ENCODE assay signal across 1 cellular context in genomic region chr15:93942140-93942808, GRCh38.
TF ChIP-seq lines count a peak whose summit lies in the region.

No MANE protein-coding gene starts in this region.

TF ChIP-seq in GM23338, 12 proteins besides CTCF, POLR2A, EP300 and RAD21 (continued from another document):
- no peak for TF ChIP-seq ETS1 (IDR thresholded peaks at IDR 0.05)
- TF ChIP-seq REST (IDR thresholded peaks at IDR 0.05; ENCODE audit: unreplicated experiment): no peak
- TF ChIP-seq JUNB (IDR thresholded peaks at IDR 0.05; ENCODE audit: unreplicated experiment): no peak
- TF ChIP-seq CREB1 (CRISPR knock-in tag; IDR thresholded peaks at IDR 0.05; ENCODE audit: low read depth): no peak
- no peak for TF ChIP-seq POLR2AphosphoS5 (IDR thresholded peaks at IDR 0.05; ENCODE audit: low read depth)
TF ChIP-seq in GM23338: peak in this region for 0.
